9 cellular contexts compared by ENCODE assay signal in the genomic region with DNA sequence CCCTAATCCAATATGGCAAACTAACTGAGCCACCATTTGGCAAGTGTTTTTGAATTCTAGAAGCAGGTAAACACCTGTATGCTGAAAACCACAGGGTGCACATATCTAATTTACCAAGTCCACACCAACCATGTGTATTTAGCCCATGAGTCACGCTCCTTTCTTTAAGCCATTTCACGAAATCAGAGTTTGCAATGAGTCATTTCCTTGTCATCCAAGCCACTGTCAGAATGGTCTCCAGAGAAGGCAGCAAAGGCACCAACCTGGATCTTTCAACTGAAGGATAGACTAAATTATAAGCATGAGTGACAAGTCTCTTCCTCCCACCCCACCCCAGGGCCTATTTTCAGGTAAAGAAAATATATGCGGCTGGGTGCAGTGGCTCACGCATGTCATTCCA.
A peak's percentile ranks its signal among the peaks of the same experiment; 100 is the strongest.
DNase-seq lines count a peak whose midpoint lies in the region; ATAC-seq, FAIRE-seq and TF ChIP-seq lines count a peak whose summit lies in the region.
"Had no signal": no experiment of that assay in that cellular context is flagged by ENCODE, and none has a peak within 500 bp of the region (broad histone marks: within the 10 kb centered on the region; RNA-seq: fewer than 3 reads in every experiment).

No MANE protein-coding gene starts in this region.

- H3K9me3 Mint-ChIP-seq in activated T-helper 1 cell treated with anti-CD3 and anti-CD28 coated beads, Interleukin-12 subunit alpha, Interleukin-12 subunit beta, Interleukin-2, Interleukin-4 antibody, amounts not matched to agents 30 ng/mL and 10 ng/mL and 1 ng/mL, durations not matched to agents 14 hours and 24 hours and 36 hours: no peaks in the 10 kb centered on the region
- H3K9me3 Mint-ChIP-seq: central memory CD8-positive, alpha-beta T cell had no signal

- H3K27ac ChIP-seq in pancreas: no peak overlapping the region
- H3K27ac ChIP-seq in psoas muscle: no peak overlapping the region

- FAIRE-seq in pancreas (lab: Jason Lieb, UNC): no peak

- H3K4me3 Mint-ChIP-seq in activated T-helper 1 cell treated with anti-CD3 and anti-CD28 coated beads, Interleukin-12 subunit alpha, Interleukin-12 subunit beta, Interleukin-2, Interleukin-4 antibody, amounts not matched to agents 30 ng/mL and 10 ng/mL and 1 ng/mL, durations not matched to agents 14 hours and 24 hours and 36 hours: no peak overlapping the region
- H3K4me3 Mint-ChIP-seq: central memory CD8-positive, alpha-beta T cell had no signal

- H3K36me3 ChIP-seq in pancreas: no peaks in the 10 kb centered on the region
- no peaks in the 10 kb centered on the region for H3K36me3 ChIP-seq in psoas muscle (ENCODE audit: insufficient read depth in 1 of 2, low read depth in 1 of 2)

- H3K4me1 ChIP-seq in pancreas (no peaks in the 10 kb centered on the region), psoas muscle (no peaks in the 10 kb centered on the region)

- H3K36me3 Mint-ChIP-seq in activated T-helper 1 cell treated with anti-CD3 and anti-CD28 coated beads, Interleukin-12 subunit alpha, Interleukin-12 subunit beta, Interleukin-2, Interleukin-4 antibody, amounts not matched to agents 30 ng/mL and 10 ng/mL and 1 ng/mL, durations not matched to agents 14 hours and 24 hours and 36 hours (ENCODE audit: low read depth): peaks cover 1% of the 10 kb centered on the region

- TF ChIP-seq CTCF in pancreas (IDR thresholded peaks at IDR 0.05) (no peak), psoas muscle (IDR thresholded peaks at IDR 0.05) (no peak)

- H3K27me3 ChIP-seq in pancreas (no peaks in the 10 kb centered on the region), psoas muscle (ENCODE audit: insufficient read depth in 3 of 3, low read length in 2 of 3) (peaks cover 0 to 5% (median 2%) of the 10 kb centered on the region in 3 donors)

- no peak for DNase-seq in activated CD4-positive, CD25-positive, alpha-beta regulatory T cell treated with anti-CD3 and anti-CD28 coated beads, Interleukin-2, amount 50 U/mL, for 72 hours
- peak; percentile 12 for DNase-seq in activated T-helper 1 cell treated with anti-CD3 and anti-CD28 coated beads, Interleukin-12 subunit alpha, Interleukin-12 subunit beta, Interleukin-2, Interleukin-4 antibody, amounts not matched to agents 30 ng/mL and 10 ng/mL and 1 ng/mL, durations not matched to agents 14 hours and 24 hours and 36 hours (ENCODE audit: low spot score)
- peak in 1 of 6 donors; percentile 49 for DNase-seq in pancreas
- no peak for DNase-seq in NCI-H510A treated with DMSO at 0.1 percent for 48 hours (lab: John Stamatoyannopoulos, UW)
- DNase-seq in DMS79 (lab: John Stamatoyannopoulos, UW): no peak
- DNase-seq in psoas muscle: no peak

- no peaks in the 10 kb centered on the region for H3K9me3 ChIP-seq in pancreas
- H3K9me3 ChIP-seq in psoas muscle: no peaks in the 10 kb centered on the region

- no peaks in the 10 kb centered on the region for H3K27me3 Mint-ChIP-seq in activated T-helper 1 cell treated with anti-CD3 and anti-CD28 coated beads, Interleukin-12 subunit alpha, Interleukin-12 subunit beta, Interleukin-2, Interleukin-4 antibody, amounts not matched to agents 30 ng/mL and 10 ng/mL and 1 ng/mL, durations not matched to agents 14 hours and 24 hours and 36 hours (ENCODE audit: insufficient read depth)

- peak; percentile 76 to 79 for ATAC-seq in activated CD4-positive, CD25-positive, alpha-beta regulatory T cell treated with anti-CD3 and anti-CD28 coated beads, Interleukin-2, amount 50 U/mL, for 24 hours
- peak; percentile 60 for ATAC-seq in HG03442 (IDR thresholded peaks at IDR 0.05; ENCODE audit: unreplicated experiment)
- peak; percentile 53 to 87 (median 77) for ATAC-seq in pancreas
- no peak for ATAC-seq in psoas muscle

- intact Hi-C loops in activated T-helper 1 cell treated with anti-CD3 and anti-CD28 coated beads, Interleukin-12 subunit alpha, Interleukin-12 subunit beta, Interleukin-2, Interleukin-4 antibody, amounts not matched to agents 30 ng/mL and 10 ng/mL and 1 ng/mL, durations not matched to agents 14 hours and 24 hours and 36 hours (cut with micrococcal nuclease): loop anchor here (2.0 kb wide), 2 partner anchors 67 to 379 kb away; no protein-coding TSS in a partner anchor
- intact Hi-C loops in pancreas (cut with DNase I) (no loop called here), psoas muscle (cut with DNase I) (no loop called here)

- peak overlapping the region; percentile 77 for H3K27ac Mint-ChIP-seq in activated T-helper 1 cell treated with anti-CD3 and anti-CD28 coated beads, Interleukin-12 subunit alpha, Interleukin-12 subunit beta, Interleukin-2, Interleukin-4 antibody, amounts not matched to agents 30 ng/mL and 10 ng/mL and 1 ng/mL, durations not matched to agents 14 hours and 24 hours and 36 hours

- WGBS in pancreas, 2 donors: 69 to 72% methylated on average over 4 of the region's 4 CpGs
- 72 to 78% (median 77%) methylated on average over 4 of the region's 4 CpGs for WGBS in psoas muscle, 3 donors

- H3K4me3 ChIP-seq in pancreas (no peak overlapping the region), psoas muscle (no peak overlapping the region)

- peaks cover 58% of the 10 kb centered on the region for H3K4me1 Mint-ChIP-seq in activated T-helper 1 cell treated with anti-CD3 and anti-CD28 coated beads, Interleukin-12 subunit alpha, Interleukin-12 subunit beta, Interleukin-2, Interleukin-4 antibody, amounts not matched to agents 30 ng/mL and 10 ng/mL and 1 ng/mL, durations not matched to agents 14 hours and 24 hours and 36 hours (ENCODE audit: low read depth)

Comparison
In these comparisons a context has a peak if more than half of its experiments do, and no peak if none do; other contexts are left out.
1. ATAC-seq: peak in activated CD4-positive, CD25-positive, alpha-beta regulatory T cell treated with anti-CD3 and anti-CD28 coated beads, Interleukin-2, amount 50 U/mL, for 24 hours (2 of 2), HG03442 (single experiment) and pancreas (4 of 4); none in psoas muscle (0 of 4).